ENCODE assay signal across 2 cellular contexts in genomic region chr2:86791574-86791973, GRCh38.
TF ChIP-seq lines count a peak whose summit lies in the region.

No MANE protein-coding gene starts in this region.

TF ChIP-seq in SK-N-SH, 30 proteins besides CTCF, POLR2A, EP300 and RAD21 (continued from another document):
- TF ChIP-seq FOXM1 (IDR thresholded peaks at IDR 0.05; ENCODE audit: low read depth) (no peak), SIN3A (IDR thresholded peaks at IDR 0.05; ENCODE audit: borderline replicate concordance, low read depth, low read length) (no peak)
TF ChIP-seq in SK-N-SH: peak in this region for 0.

TF ChIP-seq in SK-N-SH treated with all-trans-retinoic acid at 6 μM for 48 hours, 23 proteins besides CTCF, POLR2A, EP300 and RAD21 (continued from another document):
- TF ChIP-seq TSHZ2 (CRISPR knock-in tag; IDR thresholded peaks at IDR 0.05): no peak
